Comparison of ENCODE assay signal across 9 cellular contexts in the genomic region with DNA sequence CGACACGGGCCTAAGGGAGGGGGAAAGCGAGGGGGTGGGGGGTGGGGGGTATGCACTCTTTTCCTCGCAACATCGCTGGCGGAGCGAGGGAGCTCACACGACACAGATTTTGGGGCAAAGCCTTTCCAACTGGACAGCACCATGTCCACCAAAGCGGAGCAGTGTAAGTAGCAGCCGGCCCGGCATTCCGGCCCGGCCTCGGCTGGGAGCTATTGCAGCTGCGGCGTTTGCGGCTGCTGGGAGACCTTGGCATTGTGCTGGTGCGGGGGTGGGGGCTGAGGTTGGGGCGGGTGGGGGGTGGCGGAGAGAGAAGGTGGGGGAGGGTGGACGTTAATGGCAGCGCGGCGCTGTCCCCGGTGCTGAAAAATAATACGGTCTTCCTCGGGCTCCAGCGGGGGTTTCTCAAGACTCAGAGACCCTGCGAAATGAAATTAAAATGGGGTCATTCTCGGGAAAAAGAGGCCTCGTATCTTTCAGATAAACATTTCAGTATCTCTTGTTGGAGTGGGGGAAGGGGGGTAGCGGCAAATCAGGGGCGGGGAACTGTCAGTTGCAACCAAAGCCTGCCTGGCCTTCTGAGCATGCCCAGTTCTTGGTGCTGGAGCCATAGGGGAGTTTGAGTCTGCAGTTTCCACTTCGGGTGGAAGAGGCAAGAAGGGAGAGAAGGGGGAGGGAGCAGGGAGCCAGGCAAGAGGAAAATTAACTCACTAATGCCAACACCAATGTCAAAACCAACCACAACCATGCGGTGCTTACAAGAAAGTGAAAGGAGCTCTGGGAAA. TPM values are rescaled to one million over a fixed set of nuclear protein-coding genes. Genes with fewer than 3 reads are reported as not detected.
DNase-seq lines count a peak whose midpoint lies in the region; ATAC-seq and TF ChIP-seq lines count a peak whose summit lies in the region.
"Had no signal": no experiment of that assay in that cellular context is flagged by ENCODE, and none has a peak within 500 bp of the region (broad histone marks: within the 10 kb centered on the region; RNA-seq: fewer than 3 reads in every experiment).

A gene (plus strand): TSS at position 51 of the 782 bp plus-strand sequence. CDS start 91 bp downstream, at position 142.

- H3K4me1 ChIP-seq in SK-N-SH (ENCODE audit: control insufficient read depth in 1 of 2, insufficient read depth in 2 of 2, low read depth in 1 of 2, low read length in 1 of 2) (peaks cover 0 to 4% of the 10 kb centered on the region in 2 experiments; a peak in 2 of 4 replicates), suprapubic skin (peaks cover 11% of the 10 kb centered on the region), PC-3 (ENCODE audit: insufficient read depth, low read length) (no peaks in the 10 kb centered on the region)

- no peaks in the 10 kb centered on the region for H3K4me1 Mint-ChIP-seq in activated CD4-positive, alpha-beta T cell treated with anti-CD3 and anti-CD28 coated beads for 36 hours
- H3K4me1 Mint-ChIP-seq in activated CD4-positive, alpha-beta T cell treated with anti-CD3 and anti-CD28 coated beads, Interleukin-2, amount 10 ng/mL, durations not matched to agents 7 days and 5 days: no peaks in the 10 kb centered on the region

- H3K79me2 ChIP-seq in SK-N-SH (ENCODE audit: insufficient read depth) (no peaks in the 10 kb centered on the region), PC-3 (ENCODE audit: low read length) (no peaks in the 10 kb centered on the region)

- no peak within 1 kb of the TSS for H2AFZ ChIP-seq in SK-N-SH (ENCODE audit: low read depth)
- no peak within 1 kb of the TSS for H2AFZ ChIP-seq in PC-3 (ENCODE audit: low read length)

- CTCF ChIA-PET in activated CD4-positive, alpha-beta T cell treated with anti-CD3 and anti-CD28 coated beads for 36 hours (lab: Charles Lee): interaction anchor here (0.6 kb wide), 1 partner anchor 192 kb away, joined by 3 read pairs; no protein-coding TSS in a partner anchor
- CTCF ChIA-PET in activated CD4-positive, alpha-beta T cell treated with anti-CD3 and anti-CD28 coated beads, Interleukin-2, amount 10 ng/mL, durations not matched to agents 7 days and 5 days (lab: Charles Lee): no interaction called here
- CTCF ChIA-PET in SK-N-SH (lab: Yijun Ruan, JAX) (no interaction called here), PC-3 (lab: Charles Lee) (no interaction called here)

- peaks cover 11% of the 10 kb centered on the region for H3K9me3 Mint-ChIP-seq in activated CD4-positive, alpha-beta T cell treated with anti-CD3 and anti-CD28 coated beads for 36 hours (ENCODE audit: low read depth)
- H3K9me3 Mint-ChIP-seq in activated CD4-positive, alpha-beta T cell treated with anti-CD3 and anti-CD28 coated beads, Interleukin-2, amount 10 ng/mL, durations not matched to agents 7 days and 5 days: peaks cover 7% of the 10 kb centered on the region

- H3K27me3 Mint-ChIP-seq in activated CD4-positive, alpha-beta T cell treated with anti-CD3 and anti-CD28 coated beads for 36 hours: peaks cover 38% of the 10 kb centered on the region
- H3K27me3 Mint-ChIP-seq in activated CD4-positive, alpha-beta T cell treated with anti-CD3 and anti-CD28 coated beads, Interleukin-2, amount 10 ng/mL, durations not matched to agents 7 days and 5 days: peaks cover 41% of the 10 kb centered on the region

- WGBS in SK-N-SH (ENCODE audit: low lambda C conversion rate): 5% methylated on average over 28 of the region's 35 CpGs
- WGBS in suprapubic skin: 5% methylated on average over 15 of the region's 35 CpGs

- H3K4me3 ChIP-seq in SK-N-SH (ENCODE audit: low read depth in 2 of 2, low read length in 1 of 2) (peak within 1 kb of the TSS; percentile 30 to 48; a peak in 3 of 4 replicates), suprapubic skin (peak within 1 kb of the TSS; percentile 2), PC-3 (ENCODE audit: low read length) (no peak within 1 kb of the TSS)

- no peak for ATAC-seq in activated CD4-positive, alpha-beta T cell treated with anti-CD3 and anti-CD28 coated beads for 36 hours
- ATAC-seq in HG03442 (IDR thresholded peaks at IDR 0.05; ENCODE audit: unreplicated experiment) (no peak), PC-3 (no peak)

- no peak for TF ChIP-seq EP300 in SK-N-SH (IDR thresholded peaks at IDR 0.05; ENCODE audit: borderline replicate concordance in 1 of 2, low read depth in 1 of 2, low read length in 1 of 2)
- no peak for TF ChIP-seq EP300 in suprapubic skin (IDR thresholded peaks at IDR 0.05)

- TF ChIP-seq CTCF in SK-N-SH (IDR thresholded peaks at IDR 0.05) (no peak), suprapubic skin (IDR thresholded peaks at IDR 0.05) (no peak), PC-3 (conservative IDR thresholded peaks at IDR 0.05; ENCODE audit: low read depth, low read length) (no peak)

- H3K27ac ChIP-seq in SK-N-SH (ENCODE audit: low read depth in 2 of 2, low read length in 1 of 2) (peak within 1 kb of the TSS in 1 of 2 experiments; percentile 88; a peak in 2 of 4 replicates), suprapubic skin (no peak within 1 kb of the TSS), PC-3 (ENCODE audit: low read length) (no peak within 1 kb of the TSS)

- H3F3A ChIP-seq in SK-N-SH (replicated peaks; ENCODE audit: insufficient read depth) (no peaks in the 10 kb centered on the region), PC-3 (ENCODE audit: low read length, unreplicated experiment) (no peaks in the 10 kb centered on the region)

- no TSS peak for BruUV-seq in PC-3 (replicated peaks; lab: Mats Ljungman, UMichigan)

- no peaks in the 10 kb centered on the region for H3K27me3 ChIP-seq in SK-N-SH (ENCODE audit: insufficient read depth)
- peaks cover 58% of the 10 kb centered on the region for H3K27me3 ChIP-seq in suprapubic skin
- H3K27me3 ChIP-seq in PC-3 (ENCODE audit: low read length): peaks cover 55% of the 10 kb centered on the region

- H3K9me2 ChIP-seq in SK-N-SH (no peaks in the 10 kb centered on the region; the same call in 1 of the 2 replicates), PC-3 (replicated peaks; ENCODE audit: low read length) (no peaks in the 10 kb centered on the region)

- intact Hi-C loops in activated CD4-positive, alpha-beta T cell treated with anti-CD3 and anti-CD28 coated beads for 36 hours (cut with DNase I, micrococcal nuclease): no loop called here
- intact Hi-C loops in PC-3 (cut with micrococcal nuclease): no loop called here

- H3K9ac ChIP-seq in SK-N-SH (no peak within 1 kb of the TSS), PC-3 (ENCODE audit: low read length) (no peak within 1 kb of the TSS)

- no peaks in the 10 kb centered on the region for H4K20me1 ChIP-seq in SK-N-SH (ENCODE audit: insufficient read depth)
- no peaks in the 10 kb centered on the region for H4K20me1 ChIP-seq in PC-3 (ENCODE audit: low read length)

- TF ChIP-seq POLR2A in suprapubic skin (IDR thresholded peaks at IDR 0.05): no peak

- peak; percentile 29 for DNase-seq in activated CD4-positive, alpha-beta T cell treated with anti-CD3 and anti-CD28 coated beads for 36 hours
- no peak for DNase-seq in activated CD4-positive, alpha-beta T cell treated with anti-CD3 and anti-CD28 coated beads, Interleukin-2, amount 10 ng/mL, durations not matched to agents 7 days and 5 days
- DNase-seq in SK-N-SH (peak; percentile 80), hippocampal formation (lab: John Stamatoyannopoulos, UW) (peak; percentile 56 to 72), suprapubic skin (ENCODE audit: low spot score in 2 of 2) (no peak), GM19240 (ENCODE audit: insufficient read length, low spot score) (no peak), PC-3 (no peak)

- no peak within 1 kb of the TSS for H3K4me3 Mint-ChIP-seq in activated CD4-positive, alpha-beta T cell treated with anti-CD3 and anti-CD28 coated beads for 36 hours
- H3K4me3 Mint-ChIP-seq in activated CD4-positive, alpha-beta T cell treated with anti-CD3 and anti-CD28 coated beads, Interleukin-2, amount 10 ng/mL, durations not matched to agents 7 days and 5 days: no peak within 1 kb of the TSS
- H3K4me3 Mint-ChIP-seq: IgD-negative memory B cell had no signal

- H3K4me2 ChIP-seq in SK-N-SH (peak within 1 kb of the TSS; percentile 37; the same call in 1 of the 2 replicates), PC-3 (ENCODE audit: low read length) (no peak within 1 kb of the TSS)

- no peaks in the 10 kb centered on the region for H3K36me3 Mint-ChIP-seq in activated CD4-positive, alpha-beta T cell treated with anti-CD3 and anti-CD28 coated beads for 36 hours (ENCODE audit: low read depth)
- no peaks in the 10 kb centered on the region for H3K36me3 Mint-ChIP-seq in activated CD4-positive, alpha-beta T cell treated with anti-CD3 and anti-CD28 coated beads, Interleukin-2, amount 10 ng/mL, durations not matched to agents 7 days and 5 days (ENCODE audit: low read depth)

- H3K27ac Mint-ChIP-seq in activated CD4-positive, alpha-beta T cell treated with anti-CD3 and anti-CD28 coated beads for 36 hours: no peak within 1 kb of the TSS
- H3K27ac Mint-ChIP-seq in activated CD4-positive, alpha-beta T cell treated with anti-CD3 and anti-CD28 coated beads, Interleukin-2, amount 10 ng/mL, durations not matched to agents 7 days and 5 days: no peak within 1 kb of the TSS
- H3K27ac Mint-ChIP-seq: IgD-negative memory B cell had no signal

- TF ChIP-seq RAD21 in SK-N-SH (IDR thresholded peaks at IDR 0.05; ENCODE audit: low read length): no peak

- H3K36me3 ChIP-seq in SK-N-SH (replicated peaks in 1 of 2; ENCODE audit: control insufficient read depth in 1 of 2, insufficient read depth in 2 of 2, low read length in 1 of 2) (no peaks in the 10 kb centered on the region), suprapubic skin (no peaks in the 10 kb centered on the region), PC-3 (ENCODE audit: low read depth, low read length) (no peaks in the 10 kb centered on the region)

- H3K9me3 ChIP-seq in SK-N-SH (no peaks in the 10 kb centered on the region; the same call in 1 of the 2 replicates), suprapubic skin (peaks cover 9% of the 10 kb centered on the region), PC-3 (ENCODE audit: low read length) (peaks cover 6% of the 10 kb centered on the region; the same call in 1 of the 2 replicates)

- POLR2A ChIA-PET in activated CD4-positive, alpha-beta T cell treated with anti-CD3 and anti-CD28 coated beads for 36 hours (lab: Charles Lee): no interaction called here
- POLR2A ChIA-PET in activated CD4-positive, alpha-beta T cell treated with anti-CD3 and anti-CD28 coated beads, Interleukin-2, amount 10 ng/mL, durations not matched to agents 7 days and 5 days (lab: Charles Lee): no interaction called here
- POLR2A ChIA-PET in SK-N-SH (lab: Yijun Ruan, JAX) (interaction anchor here (0.6 kb wide), 1 partner anchor 244 kb away, joined by 3 read pairs; no protein-coding TSS in a partner anchor), PC-3 (lab: Charles Lee; ENCODE audit: unreplicated experiment) (no interaction called here)

TF ChIP-seq in SK-N-SH, 30 proteins besides CTCF, POLR2A, EP300 and RAD21 (continues in another document):
- TF ChIP-seq MXI1 (IDR thresholded peaks at IDR 0.05; ENCODE audit: low read depth, low read length): peak; percentile 63

RNA-seq across cellular contexts. Expression of the gene that starts here (rescaled TPM):
- under 1 TPM in 1 of 2 experiments, not detected in 1; 0.02 TPM for total RNA-seq in activated CD4-positive, alpha-beta T cell treated with anti-CD3 and anti-CD28 coated beads for 36 hours
- total RNA-seq in activated CD4-positive, alpha-beta T cell treated with anti-CD3 and anti-CD28 coated beads, Interleukin-2, amount 10 ng/mL, durations not matched to agents 7 days and 5 days: not detected
- 0.10 and 0.28 TPM in 2 replicates for polyA plus RNA-seq in SK-N-SH (2012; rRNA removed)
- polyA plus RNA-seq in SK-N-SH (2012; cell fraction: cytosol; rRNA removed): 0.22 and 0.43 TPM in 2 replicates
- polyA plus RNA-seq in SK-N-SH (2012; cell fraction: nucleus; rRNA removed): 0.33 and 0.36 TPM in 2 replicates
- total RNA-seq in suprapubic skin (under 1 TPM in 1 of 4 donors, not detected in 3; 0.30 TPM), PC-3 (2014; rRNA removed) (not detected in 2 replicates)
- polyA plus RNA-seq: IgD-negative memory B cell had no signal

Comparison
In these comparisons a context has a peak if more than half of its experiments do, and no peak if none do; other contexts are left out.
1. Peak in DNase-seq in activated CD4-positive, alpha-beta T cell treated with anti-CD3 and anti-CD28 coated beads for 36 hours; RNA of the gene not detected or under 1 TPM.
2. Peak in DNase-seq, H3K4me3 ChIP-seq and H3K4me2 ChIP-seq in SK-N-SH; RNA of the gene not detected or under 1 TPM.
3. DNase-seq: peak in hippocampal formation (2 of 2); none in activated CD4-positive, alpha-beta T cell treated with anti-CD3 and anti-CD28 coated beads, Interleukin-2, amount 10 ng/mL, durations not matched to agents 7 days and 5 days (single experiment), suprapubic skin (0 of 2), GM19240 (single experiment) and PC-3 (single experiment).